In genomic region chr19:18368504-18369222, GRCh38 we compare ENCODE assay signal across 2 cellular contexts.
A peak's percentile ranks its signal among the peaks of the same experiment; 100 is the strongest.
TF ChIP-seq lines count a peak whose summit lies in the region.

No MANE protein-coding gene starts in this region.

TF ChIP-seq in K562, 482 proteins besides CTCF, POLR2A, EP300 and RAD21:
- TF ChIP-seq PCBP2 (IDR thresholded peaks at IDR 0.05; ENCODE audit: low read depth, low read length, poor library complexity, severe bottlenecking) = no peak
- TF ChIP-seq CBFA2T2 (conservative IDR thresholded peaks at IDR 0.05) = peak; percentile 46; the same call in 1 of the 2 replicates
- peak; percentile 85 for TF ChIP-seq SMAD4 (CRISPR knock-in tag; conservative IDR thresholded peaks at IDR 0.05)
- TF ChIP-seq ZNF592 (IDR thresholded peaks at IDR 0.05) = 0 out of 2 replicates have a peak, but pooled peaks have one; percentile 24
- TF ChIP-seq ZNF589 (CRISPR knock-in tag; IDR thresholded peaks at IDR 0.05; ENCODE audit: low read depth) = 0 out of 2 replicates have a peak, but pooled peaks have one; percentile 22
- no peak for TF ChIP-seq ZC3H4 (CRISPR knock-in tag; IDR thresholded peaks at IDR 0.05; ENCODE audit: borderline replicate concordance)
- peak; percentile 57 for TF ChIP-seq CBFA2T3 (IDR thresholded peaks at IDR 0.05)
- TF ChIP-seq ZKSCAN8 (CRISPR knock-in tag; IDR thresholded peaks at IDR 0.05) = no peak
- TF ChIP-seq NR2C1 (IDR thresholded peaks at IDR 0.05) = peak; percentile 49; the same call in 1 of the 2 replicates
- TF ChIP-seq NR2C1 (tag; IDR thresholded peaks at IDR 0.05) = peak; percentile 64
- 0 out of 2 replicates have a peak, but pooled peaks have one; percentile 7 for TF ChIP-seq ZBTB7A (IDR thresholded peaks at IDR 0.05; ENCODE audit: borderline replicate concordance, control insufficient read depth, low read depth, low read length)
- peak; percentile 52; the same call in 1 of the 2 replicates for TF ChIP-seq NCOR1 (IDR thresholded peaks at IDR 0.05)
- TF ChIP-seq TFAP4 (CRISPR knock-in tag; IDR thresholded peaks at IDR 0.05; ENCODE audit: borderline replicate concordance) = 0 out of 2 replicates have a peak, but pooled peaks have one; percentile 25
- peak; percentile 49; the same call in 1 of the 2 replicates for TF ChIP-seq POLR2G (IDR thresholded peaks at IDR 0.05; ENCODE audit: low read depth, low read length)
- TF ChIP-seq BRD9 (IDR thresholded peaks at IDR 0.05; ENCODE audit: low read depth, partially characterized antibody) = no peak
- TF ChIP-seq RBM25 (IDR thresholded peaks at IDR 0.05; ENCODE audit: low read depth, low read length, severe bottlenecking) = peak; percentile 27

TF ChIP-seq in GM12891, 5 proteins besides CTCF, POLR2A, EP300 and RAD21:
- no peak for TF ChIP-seq TAF1 (IDR thresholded peaks at IDR 0.05; ENCODE audit: low read depth, low read length)
TF ChIP-seq in GM12891: peak in this region for 0.
